Comparison of ENCODE assay signal across 8 cellular contexts in the genomic region with DNA sequence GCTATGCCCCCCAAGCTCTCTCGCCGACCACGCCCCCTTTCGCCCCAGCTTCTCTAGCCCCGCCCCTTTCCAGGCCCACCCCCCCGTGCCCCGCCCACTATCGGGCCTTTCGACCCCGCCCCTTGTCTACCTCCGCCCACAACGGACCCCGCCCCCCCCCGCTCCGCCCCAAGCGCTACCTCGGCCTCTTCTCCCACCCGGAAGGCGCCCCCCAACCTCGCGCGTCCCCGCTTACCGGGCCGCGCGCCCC. TPM values are rescaled to one million over a fixed set of nuclear protein-coding genes. Genes with fewer than 3 reads are reported as not detected.
DNase-seq lines count a peak whose midpoint lies in the region; ATAC-seq, FAIRE-seq and TF ChIP-seq lines count a peak whose summit lies in the region.

No MANE protein-coding gene starts in this region.

- no peaks in the 10 kb centered on the region for H3K9me3 ChIP-seq in GM12878 (replicated peaks; ENCODE audit: control insufficient read depth, insufficient read depth, low read length)
- no peaks in the 10 kb centered on the region for H3K9me3 ChIP-seq in keratinocyte (ENCODE audit: control insufficient read depth, low read depth, low read length)
- no peaks in the 10 kb centered on the region for H3K9me3 ChIP-seq in stomach

- no peak overlapping the region; the same call in 1 of the 2 replicates for H3K9ac ChIP-seq in GM12878 (ENCODE audit: control insufficient read depth, insufficient read depth, low read length)
- no peak overlapping the region for H3K9ac ChIP-seq in keratinocyte (ENCODE audit: control insufficient read depth, extremely low read depth, insufficient read depth, low read length)

- H4K20me1 ChIP-seq in GM12878 (ENCODE audit: control insufficient read depth, insufficient read depth) (0 out of 2 replicates have a peak, but pooled peaks cover 3% of the 10 kb centered on the region), keratinocyte (ENCODE audit: control insufficient read depth, extremely low read depth, insufficient read depth, low read length) (no peaks in the 10 kb centered on the region)

- H3K4me3 ChIP-seq in GM12878 (peak overlapping the region; percentile 38; the same call in 1 of the 2 replicates), keratinocyte (ENCODE audit: control insufficient read depth in 2 of 3, extremely low read depth in 1 of 3, insufficient read depth in 2 of 3, low read depth in 1 of 3, low read length in 3 of 3) (peak overlapping the region; percentile 45 to 54 (median 48)), stomach (peak overlapping the region; percentile 47 to 58 (median 53))

- peak overlapping the region; percentile 68 for H3K27ac Mint-ChIP-seq in activated naive CD4-positive, alpha-beta T cell treated with anti-CD3 and anti-CD28 coated beads for 36 hours

- H3K27me3 ChIP-seq in GM12878 (replicated peaks in 1 of 2; ENCODE audit: control insufficient read depth in 2 of 2, insufficient read depth in 2 of 2, low read length in 1 of 2) (no peaks in the 10 kb centered on the region), keratinocyte (ENCODE audit: control insufficient read depth, extremely low read depth, insufficient read depth, low read length) (no peaks in the 10 kb centered on the region), stomach (no peaks in the 10 kb centered on the region)

- peaks cover 75% of the 10 kb centered on the region for H3K4me1 Mint-ChIP-seq in activated naive CD4-positive, alpha-beta T cell treated with anti-CD3 and anti-CD28 coated beads for 36 hours (ENCODE audit: low read depth)

- peaks cover 35% of the 10 kb centered on the region for H3K4me1 ChIP-seq in GM12878 (ENCODE audit: control insufficient read depth, insufficient read depth, low read length)
- peaks cover 42% of the 10 kb centered on the region for H3K4me1 ChIP-seq in keratinocyte (ENCODE audit: control insufficient read depth, extremely low read depth, insufficient read depth, low read length)
- peaks cover 48 to 81% (median 80%) of the 10 kb centered on the region in 4 donors for H3K4me1 ChIP-seq in stomach

- peak overlapping the region; percentile 75; the same call in 1 of the 2 replicates for H3K4me2 ChIP-seq in GM12878 (ENCODE audit: control insufficient read depth, insufficient read depth)
- H3K4me2 ChIP-seq in keratinocyte (ENCODE audit: control insufficient read depth, extremely low read depth, insufficient read depth, low read depth, low read length), result peak overlapping the region; percentile 65

- in situ Hi-C loops in GM12878 (cut with MboI), result no loop called here

- ATAC-seq in GM12878, result no peak
- no peak for ATAC-seq in HG03460 (IDR thresholded peaks at IDR 0.05; ENCODE audit: unreplicated experiment)
- ATAC-seq in HG03432 (IDR thresholded peaks at IDR 0.05; ENCODE audit: unreplicated experiment), result no peak

- POLR2A ChIA-PET in GM12878 (lab: Charles Lee), result interaction anchor here (0.5 to 2.0 kb wide), 16 partner anchors 16 to 1323 kb away, joined by 3 to 12 read pairs (median 5); partner anchors contain the start of genes B3GALT4, HLA-DPA1, HLA-DPB1 and HSD17B8

- peaks cover 12 to 16% of the 10 kb centered on the region in 2 experiments; a peak in 3 of 4 replicates for H3K36me3 ChIP-seq in GM12878 (ENCODE audit: control insufficient read depth in 2 of 2, insufficient read depth in 2 of 2, low read length in 1 of 2)
- H3K36me3 ChIP-seq in keratinocyte (ENCODE audit: control insufficient read depth in 2 of 2, extremely low read depth in 1 of 2, insufficient read depth in 2 of 2, low read length in 2 of 2), result peaks cover 22 to 30% of the 10 kb centered on the region in 2 experiments
- peaks cover 27 to 45% (median 40%) of the 10 kb centered on the region in 4 donors for H3K36me3 ChIP-seq in stomach

- FAIRE-seq in GM12878 (lab: Jason Lieb, UNC) (no peak), keratinocyte (lab: Jason Lieb, UNC) (no peak)

- H3K9me1 ChIP-seq in keratinocyte (ENCODE audit: control insufficient read depth, extremely low read depth, insufficient read depth, low read length), result no peaks in the 10 kb centered on the region

- intact Hi-C loops in activated naive CD4-positive, alpha-beta T cell treated with anti-CD3 and anti-CD28 coated beads for 36 hours (cut with micrococcal nuclease), result loop anchor here (1.0 to 10.0 kb wide), 2 partner anchors 74 to 473 kb away; partner anchors contain the start of genes KIFC1 and PSMB8
- intact Hi-C loops in GM12878 (cut with micrococcal nuclease; ENCODE audit: unreplicated experiment), result loop anchor here (5.0 kb wide), 1 partner anchor 100 kb away; the partner anchor contains the start of gene CUTA
- intact Hi-C loops in stomach (cut with DNase I; ENCODE audit: low total_unique reads), result no loop called here

- H3K4me3 Mint-ChIP-seq in activated naive CD4-positive, alpha-beta T cell treated with anti-CD3 and anti-CD28 coated beads for 36 hours, result peak overlapping the region; percentile 94

- TF ChIP-seq CTCF in GM12878 (IDR thresholded peaks at IDR 0.05 in 2 of 3, conservative IDR thresholded peaks at IDR 0.05 in 1 of 3; ENCODE audit: control insufficient read depth in 2 of 3, extremely low read depth in 1 of 3, insufficient read depth in 1 of 3, low read depth in 3 of 3, low read length in 3 of 3) (no peak), keratinocyte (optimal IDR thresholded peaks at IDR 0.05 in 1 of 3, IDR thresholded peaks at IDR 0.05 in 1 of 3, conservative IDR thresholded peaks at IDR 0.05 in 1 of 3; ENCODE audit: extremely low read depth in 1 of 3, insufficient read depth in 2 of 3, low read length in 3 of 3) (no peak), stomach (IDR thresholded peaks at IDR 0.05) (no peak)

- no TSS peak for BruUV-seq in GM12878 (replicated peaks; lab: Mats Ljungman, UMichigan)

- H3K79me2 ChIP-seq in GM12878 (ENCODE audit: control insufficient read depth, insufficient read depth, low read length) (peaks cover 55% of the 10 kb centered on the region), keratinocyte (ENCODE audit: control insufficient read depth, insufficient read depth, low read length) (peaks cover 50% of the 10 kb centered on the region)

- CTCF ChIA-PET in activated naive CD4-positive, alpha-beta T cell treated with anti-CD3 and anti-CD28 coated beads for 36 hours (lab: Charles Lee), result interaction anchor here (0.6 to 2.3 kb wide), 5 partner anchors 19 to 290 kb away, joined by 3 to 16 read pairs (median 4); no protein-coding TSS in a partner anchor
- CTCF ChIA-PET in GM12878 (lab: Yijun Ruan, JAX), result interaction anchor here (0.8 to 2.7 kb wide), 7 partner anchors 16 to 109 kb away, joined by 3 to 19 read pairs (median 4); partner anchors contain the start of genes B3GALT4, CUTA and RING1

- no peak for TF ChIP-seq EP300 in GM12878 (IDR thresholded peaks at IDR 0.05; ENCODE audit: borderline replicate concordance in 1 of 2, control insufficient read depth in 1 of 2, low read depth in 2 of 2, low read length in 2 of 2)
- no peak for TF ChIP-seq EP300 in stomach (IDR thresholded peaks at IDR 0.05)

- dilution Hi-C loops in keratinocyte (cut with MboI; ENCODE audit: extremely low pct_ligation_motif_present, low sequenced_read_pairs), result no loop called here

- DNase-seq in activated naive CD4-positive, alpha-beta T cell treated with anti-CD3 and anti-CD28 coated beads for 36 hours, result no peak
- DNase-seq in activated naive CD4-positive, alpha-beta T cell treated with anti-CD3 and anti-CD28 coated beads, Interleukin-2, amount 50 U/mL, for 16 hours, result no peak
- no peak for DNase-seq in GM12878 (ENCODE audit: low read depth, low spot score)
- no peak for DNase-seq in keratinocyte (ENCODE audit: low read depth, low spot score)
- DNase-seq in stomach, result no peak
- no peak for DNase-seq in NOMO-1 treated with DMSO at 0.1 percent for 48 hours (lab: John Stamatoyannopoulos, UW; ENCODE audit: unreplicated experiment)

- no peaks in the 10 kb centered on the region for H3K9me3 Mint-ChIP-seq in activated naive CD4-positive, alpha-beta T cell treated with anti-CD3 and anti-CD28 coated beads for 36 hours

- H3K27me3 Mint-ChIP-seq in activated naive CD4-positive, alpha-beta T cell treated with anti-CD3 and anti-CD28 coated beads for 36 hours (ENCODE audit: low read depth), result no peaks in the 10 kb centered on the region

- RAD21 ChIA-PET in GM12878 (lab: Charles Lee; ENCODE audit: unreplicated experiment), result interaction anchor here (0.9 to 2.8 kb wide), 14 partner anchors 8 to 304 kb away, joined by 3 to 22 read pairs (median 4); partner anchors contain the start of genes B3GALT4, ITPR3, PFDN6 and RGL2

- H3K36me3 Mint-ChIP-seq in activated naive CD4-positive, alpha-beta T cell treated with anti-CD3 and anti-CD28 coated beads for 36 hours (ENCODE audit: low read depth), result peaks cover 40% of the 10 kb centered on the region

- SMC1A ChIA-PET in GM12878 (lab: Charles Lee; ENCODE audit: uncharacterized antibody, unreplicated experiment), result interaction anchor here (0.9 to 1.5 kb wide), 4 partner anchors 18 to 114 kb away, joined by 3 to 13 read pairs (median 6); partner anchors contain the start of genes PFDN6 and WDR46

- TF ChIP-seq POLR2A in GM12878 (IDR thresholded peaks at IDR 0.05; ENCODE audit: low read depth, low read length) (no peak), stomach (IDR thresholded peaks at IDR 0.05) (no peak)

- no CpG with 5 or more reads among the region's 27 CpGs for WGBS in GM12878 (ENCODE audit: insufficient coverage, insufficient replicate concordance, low lambda C conversion rate, missing lambda C conversion rate)
- 1 to 4% (median 1%) methylated on average over 6 to 27 of the region's 27 CpGs for WGBS in stomach, 5 donors

- no peak for TF ChIP-seq RAD21 in GM12878 (IDR thresholded peaks at IDR 0.05; ENCODE audit: insufficient read depth, low read depth, low read length)

- no peak overlapping the region for H2AFZ ChIP-seq in GM12878 (ENCODE audit: control insufficient read depth, low read depth, low read length)
- H2AFZ ChIP-seq in keratinocyte (ENCODE audit: control insufficient read depth, low read length), result no peak overlapping the region

- H3K27ac ChIP-seq in GM12878 (ENCODE audit: control insufficient read depth, insufficient read depth) (no peak overlapping the region), keratinocyte (ENCODE audit: control insufficient read depth, insufficient read depth, low read length) (no peak overlapping the region), stomach (peak overlapping the region; percentile 80 to 97 (median 89))

RNA-seq across cellular contexts. Expression of gene ZBTB22, which starts 0.2 kb away (rescaled TPM):
- total RNA-seq in activated naive CD4-positive, alpha-beta T cell treated with anti-CD3 and anti-CD28 coated beads for 36 hours, result 1 to 10 TPM; 8.8 to 9.0 TPM
- total RNA-seq in GM12878 (2013; cell fraction: nucleolus; rRNA removed), result 10.5 and 11.6 TPM in 2 replicates
- total RNA-seq in GM12878 (2014; rRNA removed) (8.9 and 9.3 TPM in 2 replicates), GM12878 (2014; rRNA removed; fragmentation: Illumina TruSeq; extraction: Trizol) (5.9 and 6.2 TPM in 2 replicates), GM12878 (2021) (9.7 and 12.0 TPM in 2 replicates), stomach (10 to 100 TPM in 4 of 5 donors, 1 to 10 TPM in 1; 1.2 to 45.2 (median 11.9) TPM)
- polyA plus RNA-seq in GM12878 (2011; ENCODE audit: low read depth), result 3.1 TPM
- polyA plus RNA-seq in GM12878 (2011; rRNA removed) (3.2 and 5.1 TPM in 2 replicates), GM12878 (2014; fragmentation: Illumina TruSeq; extraction: Trizol) (3.8 and 4.4 TPM in 2 replicates), GM12878 (2014; fragmentation: Nextera tagmentation; extraction: Ambion mirVana) (under 1 TPM; 0.11 to 0.62 TPM), GM12878 (2014; rRNA removed) (9.8 and 9.9 TPM in 2 replicates), GM12878 (2016; fragmentation: Nextera tagmentation; extraction: Ambion mirVana) (1 to 10 TPM; 4.1 to 4.5 TPM), keratinocyte (6.0 to 11.4 TPM (median 6.5 TPM) in 3 replicates), stomach (10 to 100 TPM in 2 of 3 donors, 1 to 10 TPM in 1; 9.8 to 11.8 (median 10.5) TPM)
- 6.4 and 8.8 TPM in 2 replicates for polyA plus RNA-seq in GM12878 (2011; cell fraction: cytosol; rRNA removed)
- polyA plus RNA-seq in GM12878 (2011; cell fraction: nucleus; rRNA removed), result 10.1 and 12.3 TPM in 2 replicates
- 9.9 and 10.8 TPM in 2 replicates for polyA plus RNA-seq in GM12878 (2012)
- 7.5 and 12.0 TPM in 2 replicates for polyA minus RNA-seq in GM12878 (2011; rRNA and poly(A)+ RNA removed)
- 3.1 and 3.7 TPM in 2 replicates for polyA minus RNA-seq in GM12878 (2011; cell fraction: cytosol; rRNA and poly(A)+ RNA removed)
- polyA minus RNA-seq in GM12878 (2011; cell fraction: nucleus; rRNA and poly(A)+ RNA removed), result 5.7 and 6.2 TPM in 2 replicates
- polyA plus RNA-seq in keratinocyte (2011; ENCODE audit: low read depth), result 1.5 TPM
- 4.2 and 7.3 TPM in 2 replicates for polyA plus RNA-seq in keratinocyte (2011; cell fraction: cytosol; rRNA removed)
- polyA plus RNA-seq in keratinocyte (2011; cell fraction: nucleus; rRNA removed), result 10.2 and 14.2 TPM in 2 replicates
- 7.3 and 9.7 TPM in 2 replicates for polyA plus RNA-seq in keratinocyte (2012; ENCODE audit: low replicate concordance)
- polyA minus RNA-seq in keratinocyte, result 6.2 to 13.2 TPM (median 10.4 TPM) in 3 replicates
- 7.1 TPM for polyA minus RNA-seq in keratinocyte (2011; cell fraction: cytosol; rRNA and poly(A)+ RNA removed)
- polyA minus RNA-seq in keratinocyte (2011; cell fraction: nucleus; rRNA and poly(A)+ RNA removed), result 4.5 and 5.5 TPM in 2 replicates

RNA-seq across cellular contexts. Expression of gene TAPBP, which starts 3.5 kb away (rescaled TPM):
- total RNA-seq in activated naive CD4-positive, alpha-beta T cell treated with anti-CD3 and anti-CD28 coated beads for 36 hours, result 100 to 1,000 TPM; 184 TPM
- total RNA-seq in GM12878 (2013; cell fraction: nucleolus; rRNA removed), result 335 and 353 TPM in 2 replicates
- total RNA-seq in GM12878 (2014; rRNA removed) (107 and 118 TPM in 2 replicates), GM12878 (2014; rRNA removed; fragmentation: Illumina TruSeq; extraction: Trizol) (44.0 and 46.7 TPM in 2 replicates), GM12878 (2021) (210 and 219 TPM in 2 replicates), stomach (100 to 1,000 TPM in 2 of 5 donors, 10 to 100 TPM in 3; 29.0 to 242 (median 59.5) TPM)
- polyA plus RNA-seq in GM12878 (2011; ENCODE audit: low read depth), result 42.0 TPM
- polyA plus RNA-seq in GM12878 (2011; rRNA removed) (20.7 and 40.7 TPM in 2 replicates), GM12878 (2014; fragmentation: Illumina TruSeq; extraction: Trizol) (35.4 and 49.4 TPM in 2 replicates), GM12878 (2014; fragmentation: Nextera tagmentation; extraction: Ambion mirVana) (10 to 100 TPM; 14.6 to 30.0 TPM), GM12878 (2014; rRNA removed) (108 and 138 TPM in 2 replicates), GM12878 (2016; fragmentation: Nextera tagmentation; extraction: Ambion mirVana) (100 to 1,000 TPM; 107 TPM), keratinocyte (22.2 to 82.4 TPM (median 25.0 TPM) in 3 replicates), stomach (10 to 100 TPM; 17.0 to 53.5 (median 37.5) TPM)
- 47.6 and 47.9 TPM in 2 replicates for polyA plus RNA-seq in GM12878 (2011; cell fraction: cytosol; rRNA removed)
- 94.4 and 126 TPM in 2 replicates for polyA plus RNA-seq in GM12878 (2011; cell fraction: nucleus; rRNA removed)
- 74.5 and 97.1 TPM in 2 replicates for polyA plus RNA-seq in GM12878 (2012)
- 29.7 and 48.2 TPM in 2 replicates for polyA minus RNA-seq in GM12878 (2011; rRNA and poly(A)+ RNA removed)
- 72.3 and 73.2 TPM in 2 replicates for polyA minus RNA-seq in GM12878 (2011; cell fraction: cytosol; rRNA and poly(A)+ RNA removed)
- 34.7 and 65.7 TPM in 2 replicates for polyA minus RNA-seq in GM12878 (2011; cell fraction: nucleus; rRNA and poly(A)+ RNA removed)
- 15.6 TPM for polyA plus RNA-seq in keratinocyte (2011; ENCODE audit: low read depth)
- 25.8 and 41.5 TPM in 2 replicates for polyA plus RNA-seq in keratinocyte (2011; cell fraction: cytosol; rRNA removed)
- polyA plus RNA-seq in keratinocyte (2011; cell fraction: nucleus; rRNA removed), result 123 and 164 TPM in 2 replicates
- 39.1 and 78.1 TPM in 2 replicates for polyA plus RNA-seq in keratinocyte (2012; ENCODE audit: low replicate concordance)
- polyA minus RNA-seq in keratinocyte, result 32.8 to 169 TPM (median 33.7 TPM) in 3 replicates
- polyA minus RNA-seq in keratinocyte (2011; cell fraction: cytosol; rRNA and poly(A)+ RNA removed), result 109 TPM
- polyA minus RNA-seq in keratinocyte (2011; cell fraction: nucleus; rRNA and poly(A)+ RNA removed), result 137 and 140 TPM in 2 replicates

RNA-seq across cellular contexts. Expression of gene DAXX, which starts 5.4 kb away (rescaled TPM):
- total RNA-seq in activated naive CD4-positive, alpha-beta T cell treated with anti-CD3 and anti-CD28 coated beads for 36 hours, result 10 to 100 TPM; 48.1 to 55.1 TPM
- total RNA-seq in GM12878 (2013; cell fraction: nucleolus; rRNA removed), result 19.1 and 32.6 TPM in 2 replicates
- total RNA-seq in GM12878 (2014; rRNA removed) (57.0 and 65.9 TPM in 2 replicates), GM12878 (2014; rRNA removed; fragmentation: Illumina TruSeq; extraction: Trizol) (43.6 and 49.6 TPM in 2 replicates), GM12878 (2021) (55.8 and 57.6 TPM in 2 replicates), stomach (100 to 1,000 TPM in 2 of 5 donors, 10 to 100 TPM in 3; 18.2 to 127 (median 59.8) TPM)
- polyA plus RNA-seq in GM12878 (2011; ENCODE audit: low read depth), result 27.1 TPM
- polyA plus RNA-seq in GM12878 (2011; rRNA removed) (13.0 and 24.2 TPM in 2 replicates), GM12878 (2014; fragmentation: Illumina TruSeq; extraction: Trizol) (72.6 and 74.4 TPM in 2 replicates), GM12878 (2014; fragmentation: Nextera tagmentation; extraction: Ambion mirVana) (10 to 100 TPM; 30.3 to 56.8 TPM), GM12878 (2014; rRNA removed) (40.2 and 56.0 TPM in 2 replicates), GM12878 (2016; fragmentation: Nextera tagmentation; extraction: Ambion mirVana) (100 to 1,000 TPM in 1 of 2 experiments, 10 to 100 TPM in 1; 83.1 to 100 TPM), keratinocyte (16.3 to 42.8 TPM (median 23.1 TPM) in 3 replicates), stomach (10 to 100 TPM; 27.5 to 31.3 (median 27.5) TPM)
- 20.2 and 23.6 TPM in 2 replicates for polyA plus RNA-seq in GM12878 (2011; cell fraction: cytosol; rRNA removed)
- polyA plus RNA-seq in GM12878 (2011; cell fraction: nucleus; rRNA removed), result 67.0 and 76.3 TPM in 2 replicates
- polyA plus RNA-seq in GM12878 (2012), result 46.1 and 71.7 TPM in 2 replicates
- 9.0 and 10.3 TPM in 2 replicates for polyA minus RNA-seq in GM12878 (2011; rRNA and poly(A)+ RNA removed)
- polyA minus RNA-seq in GM12878 (2011; cell fraction: cytosol; rRNA and poly(A)+ RNA removed), result 6.8 and 7.2 TPM in 2 replicates
- polyA minus RNA-seq in GM12878 (2011; cell fraction: nucleus; rRNA and poly(A)+ RNA removed), result 21.2 and 31.3 TPM in 2 replicates
- polyA plus RNA-seq in keratinocyte (2011; ENCODE audit: low read depth), result 39.1 TPM
- polyA plus RNA-seq in keratinocyte (2011; cell fraction: cytosol; rRNA removed), result 25.7 and 38.7 TPM in 2 replicates
- polyA plus RNA-seq in keratinocyte (2011; cell fraction: nucleus; rRNA removed), result 32.3 and 34.2 TPM in 2 replicates
- polyA plus RNA-seq in keratinocyte (2012; ENCODE audit: low replicate concordance), result 32.1 and 59.5 TPM in 2 replicates
- 9.1 to 55.7 TPM (median 17.5 TPM) in 3 replicates for polyA minus RNA-seq in keratinocyte
- polyA minus RNA-seq in keratinocyte (2011; cell fraction: cytosol; rRNA and poly(A)+ RNA removed), result 11.1 TPM
- polyA minus RNA-seq in keratinocyte (2011; cell fraction: nucleus; rRNA and poly(A)+ RNA removed), result 14.0 and 24.6 TPM in 2 replicates

RNA-seq across cellular contexts. Expression of gene RGL2, which starts 18.6 kb away (rescaled TPM):
- total RNA-seq in activated naive CD4-positive, alpha-beta T cell treated with anti-CD3 and anti-CD28 coated beads for 36 hours, result 10 to 100 TPM; 23.8 to 27.8 TPM
- 38.8 and 43.0 TPM in 2 replicates for total RNA-seq in GM12878 (2013; cell fraction: nucleolus; rRNA removed)
- total RNA-seq in GM12878 (2014; rRNA removed) (7.1 and 7.2 TPM in 2 replicates), GM12878 (2014; rRNA removed; fragmentation: Illumina TruSeq; extraction: Trizol) (5.7 and 6.9 TPM in 2 replicates), GM12878 (2021) (17.8 and 21.2 TPM in 2 replicates), stomach (100 to 1,000 TPM in 1 of 5 donors, 10 to 100 TPM in 4; 10.4 to 103 (median 52.7) TPM)
- 10.6 TPM for polyA plus RNA-seq in GM12878 (2011; ENCODE audit: low read depth)
- polyA plus RNA-seq in GM12878 (2011; rRNA removed) (11.4 and 15.5 TPM in 2 replicates), GM12878 (2014; fragmentation: Illumina TruSeq; extraction: Trizol) (5.2 and 9.0 TPM in 2 replicates), GM12878 (2014; fragmentation: Nextera tagmentation; extraction: Ambion mirVana) (1 to 10 TPM in 1 of 2 experiments, under 1 TPM in 1; 0.84 to 2.7 TPM), GM12878 (2014; rRNA removed) (14.5 and 18.1 TPM in 2 replicates), GM12878 (2016; fragmentation: Nextera tagmentation; extraction: Ambion mirVana) (1 to 10 TPM; 5.2 to 6.5 TPM), keratinocyte (33.6 to 57.3 TPM (median 35.8 TPM) in 3 replicates), stomach (100 to 1,000 TPM in 1 of 3 donors, 10 to 100 TPM in 2; 37.4 to 112 (median 44.3) TPM)
- polyA plus RNA-seq in GM12878 (2011; cell fraction: cytosol; rRNA removed), result 9.6 and 13.7 TPM in 2 replicates
- 269 and 282 TPM in 2 replicates for polyA plus RNA-seq in GM12878 (2011; cell fraction: nucleus; rRNA removed)
- 20.2 and 22.4 TPM in 2 replicates for polyA plus RNA-seq in GM12878 (2012)
- polyA minus RNA-seq in GM12878 (2011; rRNA and poly(A)+ RNA removed), result 6.0 and 19.5 TPM in 2 replicates
- 4.0 and 4.7 TPM in 2 replicates for polyA minus RNA-seq in GM12878 (2011; cell fraction: cytosol; rRNA and poly(A)+ RNA removed)
- 38.9 and 53.4 TPM in 2 replicates for polyA minus RNA-seq in GM12878 (2011; cell fraction: nucleus; rRNA and poly(A)+ RNA removed)
- polyA plus RNA-seq in keratinocyte (2011; ENCODE audit: low read depth), result 10.8 TPM
- polyA plus RNA-seq in keratinocyte (2011; cell fraction: cytosol; rRNA removed), result 24.7 and 34.6 TPM in 2 replicates
- polyA plus RNA-seq in keratinocyte (2011; cell fraction: nucleus; rRNA removed), result 107 and 125 TPM in 2 replicates
- 31.8 and 45.3 TPM in 2 replicates for polyA plus RNA-seq in keratinocyte (2012; ENCODE audit: low replicate concordance)
- polyA minus RNA-seq in keratinocyte, result 39.6 to 64.0 TPM (median 56.8 TPM) in 3 replicates
- polyA minus RNA-seq in keratinocyte (2011; cell fraction: cytosol; rRNA and poly(A)+ RNA removed), result 48.2 TPM
- polyA minus RNA-seq in keratinocyte (2011; cell fraction: nucleus; rRNA and poly(A)+ RNA removed), result 35.5 and 41.4 TPM in 2 replicates

RNA-seq across cellular contexts. Expression of gene PFDN6, which starts 27.9 kb away (rescaled TPM):
- 10 to 100 TPM; 67.9 to 81.3 TPM for total RNA-seq in activated naive CD4-positive, alpha-beta T cell treated with anti-CD3 and anti-CD28 coated beads for 36 hours
- 15.0 and 16.1 TPM in 2 replicates for total RNA-seq in GM12878 (2013; cell fraction: nucleolus; rRNA removed)
- 110 and 131 TPM in 2 replicates for total RNA-seq in GM12878 (2014; rRNA removed)
- 134 and 141 TPM in 2 replicates for total RNA-seq in GM12878 (2014; rRNA removed; fragmentation: Illumina TruSeq; extraction: Trizol)
- 87.8 and 91.8 TPM in 2 replicates for total RNA-seq in GM12878 (2021)
- polyA plus RNA-seq in GM12878 (2011; ENCODE audit: low read depth), result 149 TPM
- polyA plus RNA-seq in GM12878 (2011; rRNA removed), result 73.4 and 83.5 TPM in 2 replicates
- 37.7 and 46.6 TPM in 2 replicates for polyA plus RNA-seq in GM12878 (2011; cell fraction: cytosol; rRNA removed)
- polyA plus RNA-seq in GM12878 (2011; cell fraction: nucleus; rRNA removed), result 53.0 and 60.5 TPM in 2 replicates
- polyA plus RNA-seq in GM12878 (2012), result 83.0 and 98.2 TPM in 2 replicates
- polyA plus RNA-seq in GM12878 (2014; fragmentation: Illumina TruSeq; extraction: Trizol), result 168 and 182 TPM in 2 replicates
- 1 to 10 TPM; 3.1 to 5.7 TPM for polyA plus RNA-seq in GM12878 (2014; fragmentation: Nextera tagmentation; extraction: Ambion mirVana)
- 164 and 165 TPM in 2 replicates for polyA plus RNA-seq in GM12878 (2014; rRNA removed)
- polyA plus RNA-seq in GM12878 (2016; fragmentation: Nextera tagmentation; extraction: Ambion mirVana), result 10 to 100 TPM; 27.7 to 35.7 TPM
- 20.4 and 20.6 TPM in 2 replicates for polyA minus RNA-seq in GM12878 (2011; rRNA and poly(A)+ RNA removed)
- 10.8 and 12.3 TPM in 2 replicates for polyA minus RNA-seq in GM12878 (2011; cell fraction: cytosol; rRNA and poly(A)+ RNA removed)
- 25.8 and 32.7 TPM in 2 replicates for polyA minus RNA-seq in GM12878 (2011; cell fraction: nucleus; rRNA and poly(A)+ RNA removed)
- polyA plus RNA-seq in keratinocyte, result 68.3 to 106 TPM (median 68.5 TPM) in 3 replicates
- polyA plus RNA-seq in keratinocyte (2011; ENCODE audit: low read depth), result 80.6 TPM
- 58.1 and 84.8 TPM in 2 replicates for polyA plus RNA-seq in keratinocyte (2011; cell fraction: cytosol; rRNA removed)
- polyA plus RNA-seq in keratinocyte (2011; cell fraction: nucleus; rRNA removed), result 54.4 and 66.0 TPM in 2 replicates
- 97.1 and 119 TPM in 2 replicates for polyA plus RNA-seq in keratinocyte (2012; ENCODE audit: low replicate concordance)
- 7.9 to 25.1 TPM (median 15.5 TPM) in 3 replicates for polyA minus RNA-seq in keratinocyte
- 29.5 TPM for polyA minus RNA-seq in keratinocyte (2011; cell fraction: cytosol; rRNA and poly(A)+ RNA removed)
- polyA minus RNA-seq in keratinocyte (2011; cell fraction: nucleus; rRNA and poly(A)+ RNA removed), result 6.6 and 8.8 TPM in 2 replicates
- 10 to 100 TPM in 3 of 5 donors, 1 to 10 TPM in 1, not detected in 1; 9.7 to 32.9 (median 12.8) TPM for total RNA-seq in stomach
- 100 to 1,000 TPM; 117 to 265 (median 202) TPM for polyA plus RNA-seq in stomach

Comparison
In these comparisons a context has a peak if more than half of its experiments do, and no peak if none do; other contexts are left out.
1. H3K27ac ChIP-seq: peak in stomach (5 of 5); none in GM12878 (single experiment) and keratinocyte (single experiment).
2. Peak in every context shown above with its lines, with median percentiles within 50 percentile points of each other: H3K4me3 ChIP-seq.